Comparison of ENCODE assay signal across 4 cellular contexts in genomic region chr11:108740132-108740531, GRCh38.
DNase-seq lines count a peak whose midpoint lies in the region; ATAC-seq, FAIRE-seq and TF ChIP-seq lines count a peak whose summit lies in the region.
"Not testable (repeated sequence)": the region's sequence is repeated elsewhere in the genome, so short reads cannot be mapped to it uniquely, and the experiment has no call there.

No MANE protein-coding gene starts in this region.

- not testable (repeated sequence) for DNase-seq in GM12892 (ENCODE audit: insufficient read length); K562 (ENCODE audit: extremely low read depth in 1 of 4, low spot score in 3 of 4)

- TF ChIP-seq POLR2A in GM12892 (IDR thresholded peaks at IDR 0.05; ENCODE audit: low read depth, low read length); K562 (conservative IDR thresholded peaks at IDR 0.05): not testable (repeated sequence)

- peaks cover 62% of the 10 kb centered on the region for H3K79me2 ChIP-seq in K562 (ENCODE audit: control insufficient read depth, insufficient read depth, low read length)

- not testable (repeated sequence) for H4K20me1 ChIP-seq in K562 (replicated peaks; ENCODE audit: control insufficient read depth, insufficient read depth, low read length)

- ATAC-seq in SK-N-SH treated with all-trans-retinoic acid at 6 μM for 48 hours, K562: not testable (repeated sequence)

- H3K4me2 ChIP-seq in K562 (ENCODE audit: insufficient read depth, low read length) = not testable (repeated sequence)

- not testable (repeated sequence) for BruUV-seq in K562 (replicated peaks; lab: Mats Ljungman, UMichigan)

- H3K9me1 ChIP-seq in K562 (ENCODE audit: control insufficient read depth, insufficient read depth, low read length) = not testable (repeated sequence)

- 100% methylated on average over 2 of the region's 2 CpGs for WGBS in K562 (ENCODE audit: insufficient coverage, low coverage, missing lambda C conversion rate)

- FAIRE-seq in GM12892 (lab: Jason Lieb, UNC) = peak; percentile 82
- FAIRE-seq in K562 (lab: Jason Lieb, UNC) = not testable (repeated sequence)

- CTCF ChIA-PET in HEK293 (lab: Yijun Ruan, JAX) = interaction anchor here (0.6 kb wide), 2 partner anchors 10 to 658 kb away, joined by 3 read pairs; no protein-coding TSS in a partner anchor
- CTCF ChIA-PET in K562 (lab: Yijun Ruan, JAX; ENCODE audit: low intra/inter-chr PET ratio) = not testable (repeated sequence)

- H3K9ac ChIP-seq in K562 (ENCODE audit: insufficient read depth in 1 of 2, low read depth in 2 of 2, low read length in 2 of 2) = not testable (repeated sequence)

- not testable (repeated sequence) for H2AFZ ChIP-seq in K562 (ENCODE audit: low read depth, low read length)

- POLR2A ChIA-PET in HEK293 (lab: Yijun Ruan, JAX); K562 (lab: Yijun Ruan, JAX): not testable (repeated sequence)

- H3K27ac ChIP-seq in HEK293 (ENCODE audit: extremely low read depth, low read depth, low read length); K562 (ENCODE audit: extremely low read depth, low read depth, low read length): not testable (repeated sequence)

- not testable (repeated sequence) for H3K36me3 ChIP-seq in HEK293 (ENCODE audit: control insufficient read depth in 2 of 2, insufficient read depth in 1 of 2, low read length in 2 of 2)
- H3K36me3 ChIP-seq in K562 (ENCODE audit: control insufficient read depth, insufficient read depth, low read length) = peaks cover 11% of the 10 kb centered on the region; the same call in 2 of the 3 replicates

- H3K27me3 ChIP-seq in K562 (ENCODE audit: control insufficient read depth in 2 of 2, insufficient read depth in 2 of 2, low read length in 2 of 2) = not testable (repeated sequence)

- TF ChIP-seq CTCF in HEK293 (tag by site-specific recombination; IDR thresholded peaks at IDR 0.05); K562 (IDR thresholded peaks at IDR 0.05 in 2 of 3, conservative IDR thresholded peaks at IDR 0.05 in 1 of 3; ENCODE audit: insufficient read depth in 2 of 3, low read depth in 1 of 3, low read length in 3 of 3): not testable (repeated sequence)

- not testable (repeated sequence) for H3K4me3 ChIP-seq in HEK293 (ENCODE audit: low read depth, low read length); K562

- not testable (repeated sequence) for TF ChIP-seq RAD21 in K562 (CRISPR knock-in tag; conservative IDR thresholded peaks at IDR 0.05 in 1 of 2, IDR thresholded peaks at IDR 0.05 in 1 of 2)

- not testable (repeated sequence) for H3K4me1 ChIP-seq in HEK293 (ENCODE audit: control insufficient read depth, insufficient read depth, low read length); K562 (replicated peaks in 1 of 2; ENCODE audit: control insufficient read depth in 2 of 2, insufficient read depth in 2 of 2, low read length in 2 of 2)

- intact Hi-C loops in K562 (cut with micrococcal nuclease) = not testable (repeated sequence)

- in situ Hi-C loops in K562 (cut with MboI) = not testable (repeated sequence)

- H3K9me3 ChIP-seq in HEK293 (ENCODE audit: control insufficient read depth, insufficient read depth, low read depth, low read length); K562 (replicated peaks; ENCODE audit: control insufficient read depth, insufficient read depth, low read depth, low read length): not testable (repeated sequence)

- TF ChIP-seq EP300 in K562 (IDR thresholded peaks at IDR 0.05; ENCODE audit: low read length) = not testable (repeated sequence)

TF ChIP-seq in HEK293, 187 proteins besides CTCF, POLR2A, EP300 and RAD21:
- TF ChIP-seq ZNF146 (tag by site-specific recombination; IDR thresholded peaks at IDR 0.05) = peak; percentile 53

TF ChIP-seq in SK-N-SH treated with all-trans-retinoic acid at 6 μM for 48 hours, 23 proteins besides CTCF, POLR2A, EP300 and RAD21:
- peak; percentile 71 for TF ChIP-seq ZNF8 (CRISPR knock-in tag; IDR thresholded peaks at IDR 0.05)
TF ChIP-seq in SK-N-SH treated with all-trans-retinoic acid at 6 μM for 48 hours: peak in this region for 1; not testable (repeated sequence) for 22.

TF ChIP-seq in K562, 482 proteins besides CTCF, POLR2A, EP300 and RAD21:
- TF ChIP-seq RBM25 (IDR thresholded peaks at IDR 0.05; ENCODE audit: low read depth, low read length, severe bottlenecking) (peak; percentile 33), BCOR (IDR thresholded peaks at IDR 0.05) (0 out of 2 replicates have a peak, but pooled peaks have one; percentile 13), ZNF146 (CRISPR knock-in tag; IDR thresholded peaks at IDR 0.05; ENCODE audit: unreplicated experiment) (peak; percentile 75)
